In genomic region chr19:58278156-58279041, GRCh38 we compare ENCODE assay signal across 1 cellular context.
TF ChIP-seq lines count a peak whose summit lies in the region.

Gene ZNF8 (plus strand): TSS chr19:58278955. CDS start chr19:58279082, 127 bp downstream.

TF ChIP-seq in HepG2, 621 proteins besides CTCF, POLR2A, EP300 and RAD21 (continued from another document and continues in another):
- no peak for TF ChIP-seq ZBTB4 (CRISPR knock-in tag; IDR thresholded peaks at IDR 0.05; ENCODE audit: borderline replicate concordance)
- TF ChIP-seq ZNF280D (CRISPR knock-in tag; IDR thresholded peaks at IDR 0.05) = no peak
- no peak; the same call in 1 of the 2 replicates for TF ChIP-seq PAX8 (CRISPR knock-in tag; IDR thresholded peaks at IDR 0.05; ENCODE audit: borderline replicate concordance)
- TF ChIP-seq RFX5 (IDR thresholded peaks at IDR 0.05; ENCODE audit: low read depth, low read length) = peak; percentile 80
- peak; percentile 81 for TF ChIP-seq SAP130 (CRISPR knock-in tag; IDR thresholded peaks at IDR 0.05; ENCODE audit: low read depth)
- no peak for TF ChIP-seq POLR2AphosphoS2 (IDR thresholded peaks at IDR 0.05; ENCODE audit: low read depth, low read length)
- no peak for TF ChIP-seq ZNF10 (CRISPR knock-in tag; IDR thresholded peaks at IDR 0.05; ENCODE audit: borderline replicate concordance, low read depth)
- no peak for TF ChIP-seq MZF1 (CRISPR knock-in tag; IDR thresholded peaks at IDR 0.05; ENCODE audit: borderline replicate concordance)
- no peak for TF ChIP-seq ETV5 (CRISPR knock-in tag; IDR thresholded peaks at IDR 0.05; ENCODE audit: borderline replicate concordance)
- TF ChIP-seq MAX (IDR thresholded peaks at IDR 0.05) = peak; percentile 71
- TF ChIP-seq MYNN (CRISPR knock-in tag; IDR thresholded peaks at IDR 0.05; ENCODE audit: low read depth) = no peak
- no peak for TF ChIP-seq DNMT1 (CRISPR knock-in tag; IDR thresholded peaks at IDR 0.05)
- TF ChIP-seq CEBPZ (IDR thresholded peaks at IDR 0.05; ENCODE audit: low read length) = no peak
- no peak for TF ChIP-seq AFF4 (CRISPR knock-in tag; IDR thresholded peaks at IDR 0.05)
- 0 out of 2 replicates have a peak, but pooled peaks have one; percentile 49 for TF ChIP-seq NCOA1 (CRISPR knock-in tag; IDR thresholded peaks at IDR 0.05)
- peak; percentile 81; the same call in 1 of the 2 replicates for TF ChIP-seq ZSCAN29 (CRISPR knock-in tag; conservative IDR thresholded peaks at IDR 0.05)
- no peak for TF ChIP-seq RNF219 (CRISPR knock-in tag; IDR thresholded peaks at IDR 0.05)
- no peak for TF ChIP-seq AHR (CRISPR knock-in tag; IDR thresholded peaks at IDR 0.05)
- TF ChIP-seq PBX2 (CRISPR knock-in tag; IDR thresholded peaks at IDR 0.05) = 0 out of 2 replicates have a peak, but pooled peaks have one; percentile 18
- TF ChIP-seq SP140L (CRISPR knock-in tag; IDR thresholded peaks at IDR 0.05; ENCODE audit: borderline replicate concordance) = no peak
- TF ChIP-seq ZMYM2 (CRISPR knock-in tag; IDR thresholded peaks at IDR 0.05) = 0 out of 2 replicates have a peak, but pooled peaks have one; percentile 24
- TF ChIP-seq ZFAT (CRISPR knock-in tag; conservative IDR thresholded peaks at IDR 0.05) = no peak; the same call in 1 of the 2 replicates
- TF ChIP-seq DR1 (CRISPR knock-in tag; IDR thresholded peaks at IDR 0.05) = peak; percentile 75; the same call in 1 of the 2 replicates
- no peak for TF ChIP-seq MATR3 (CRISPR knock-in tag; IDR thresholded peaks at IDR 0.05)
- no peak for TF ChIP-seq HNRNPH1 (optimal IDR thresholded peaks at IDR 0.05; ENCODE audit: low read depth, low read length)
- no peak for TF ChIP-seq ATF4 (CRISPR knock-in tag; IDR thresholded peaks at IDR 0.05)
- TF ChIP-seq ZNF557 (CRISPR knock-in tag; IDR thresholded peaks at IDR 0.05) = no peak
- TF ChIP-seq ASH2L (IDR thresholded peaks at IDR 0.05; ENCODE audit: insufficient read length, low read depth, low read length) = no peak
- no peak for TF ChIP-seq ZNF879 (CRISPR knock-in tag; IDR thresholded peaks at IDR 0.05)
- peak; percentile 63; the same call in 1 of the 2 replicates for TF ChIP-seq ZBTB3 (CRISPR knock-in tag; IDR thresholded peaks at IDR 0.05; ENCODE audit: borderline replicate concordance, low read depth)
- peak; percentile 42; the same call in 1 of the 2 replicates for TF ChIP-seq YEATS2 (CRISPR knock-in tag; IDR thresholded peaks at IDR 0.05; ENCODE audit: borderline replicate concordance)
- no peak for TF ChIP-seq ZC3H4 (CRISPR knock-in tag; IDR thresholded peaks at IDR 0.05; ENCODE audit: borderline replicate concordance)
- TF ChIP-seq MAZ (IDR thresholded peaks at IDR 0.05; ENCODE audit: borderline replicate concordance, low read depth, low read length) = peak; percentile 89
- peak; percentile 86 for TF ChIP-seq MAZ (CRISPR knock-in tag; IDR thresholded peaks at IDR 0.05; ENCODE audit: low read depth)
- no peak for TF ChIP-seq TFAP4 (IDR thresholded peaks at IDR 0.05; ENCODE audit: borderline replicate concordance, low read depth)
